Comparison of ENCODE assay signal across 8 cellular contexts in the genomic region with DNA sequence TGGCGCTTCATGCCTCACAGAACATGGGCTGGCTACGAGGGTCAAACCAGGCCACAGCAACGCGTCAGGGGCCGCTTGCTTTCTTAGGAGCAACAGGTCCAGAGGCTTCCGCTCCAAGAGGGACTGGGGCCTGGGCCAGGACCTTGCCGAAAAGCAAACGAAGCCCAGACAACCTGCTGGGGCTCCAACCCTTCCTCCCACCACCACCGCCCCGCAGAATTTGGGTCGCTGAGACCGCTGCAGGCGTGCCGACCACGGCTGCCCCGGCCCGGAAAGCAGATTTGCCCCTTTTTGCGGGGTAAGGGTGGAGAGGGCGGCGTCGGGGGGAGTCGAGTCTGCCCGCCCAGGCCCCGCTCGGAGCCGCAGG. TPM values are rescaled to one million over a fixed set of nuclear protein-coding genes. Genes with fewer than 3 reads are reported as not detected.
DNase-seq lines count a peak whose midpoint lies in the region; ATAC-seq lines count a peak whose summit lies in the region.

No MANE protein-coding gene starts in this region.

- in situ Hi-C loops in G401 (cut with HindIII; ENCODE audit: low sequenced_read_pairs): no loop called here
- in situ Hi-C loops in ACHN (cut with HindIII; ENCODE audit: low pct_ligation_motif_present, low pct_unique_long_range_greater_than_20kb, low sequenced_read_pairs): no loop called here

- H3K27ac Mint-ChIP-seq in activated naive CD4-positive, alpha-beta T cell treated with anti-CD3 and anti-CD28 coated beads, Interleukin-2, amount 50 U/mL, for 72 hours: peak overlapping the region; percentile 86 to 89

- H3K36me3 Mint-ChIP-seq in activated naive CD4-positive, alpha-beta T cell treated with anti-CD3 and anti-CD28 coated beads, Interleukin-2, amount 50 U/mL, for 72 hours: peaks cover 13 to 16% of the 10 kb centered on the region in 2 donors

- peak; percentile 12 for ATAC-seq in GM18907 (IDR thresholded peaks at IDR 0.05; ENCODE audit: unreplicated experiment)
- peak; percentile 8 for ATAC-seq in HG03139 (IDR thresholded peaks at IDR 0.05; ENCODE audit: unreplicated experiment)
- ATAC-seq in activated naive CD4-positive, alpha-beta T cell treated with anti-CD3 and anti-CD28 coated beads, Interleukin-2, amount 50 U/mL, for 72 hours: peak in 1 of 2 donors; percentile 1

- H3K4me3 ChIP-seq in iPS-15b (ENCODE audit: low read depth, low read length): peak overlapping the region; percentile 85

- H3K9me3 Mint-ChIP-seq in activated naive CD4-positive, alpha-beta T cell treated with anti-CD3 and anti-CD28 coated beads, Interleukin-2, amount 50 U/mL, for 72 hours: no peaks in the 10 kb centered on the region

- DNase-seq in activated naive CD4-positive, alpha-beta T cell treated with anti-CD3 and anti-CD28 coated beads, Interleukin-2, amount 50 U/mL, for 72 hours (ENCODE audit: low spot score in 2 of 2): no peak
- DNase-seq in stimulated activated CD8-positive, alpha-beta memory T cell treated with anti-CD3 and anti-CD28 coated beads, Interleukin-4, amount 100 ng/mL, for 48 hours: peak; percentile 47
- no peak for DNase-seq in G401 (ENCODE audit: low spot score)
- no peak for DNase-seq in NCI-H774 (lab: John Stamatoyannopoulos, UW)
- no peak for DNase-seq in ACHN

- peaks cover 5% of the 10 kb centered on the region for H3K27me3 ChIP-seq in iPS-15b (ENCODE audit: control insufficient read depth, insufficient read depth, low read length)

- no peaks in the 10 kb centered on the region for H3K9me3 ChIP-seq in iPS-15b (ENCODE audit: control insufficient read depth, insufficient read depth, low read length)

- H3K9ac ChIP-seq in iPS-15b (ENCODE audit: low read depth, low read length): peak overlapping the region; percentile 79

- H3K4me1 ChIP-seq in iPS-15b (ENCODE audit: control insufficient read depth, insufficient read depth, low read length): peaks cover 5% of the 10 kb centered on the region

- H3K36me3 ChIP-seq in iPS-15b (ENCODE audit: control insufficient read depth, insufficient read depth, low read length): no peaks in the 10 kb centered on the region

RNA-seq across cellular contexts. Expression of a gene that starts 9.9 kb away (rescaled TPM):
- under 1 TPM in 1 of 2 donors, not detected in 1; 0.10 TPM for total RNA-seq in activated naive CD4-positive, alpha-beta T cell treated with anti-CD3 and anti-CD28 coated beads, Interleukin-2, amount 50 U/mL, for 72 hours
- not detected in 2 replicates for total RNA-seq in G401 (2014; rRNA removed; shearing (Covaris generic))

RNA-seq across cellular contexts. Expression of a gene that starts 14.5 kb away (rescaled TPM):
- total RNA-seq in activated naive CD4-positive, alpha-beta T cell treated with anti-CD3 and anti-CD28 coated beads, Interleukin-2, amount 50 U/mL, for 72 hours: 100 to 1,000 TPM; 172 to 236 TPM
- 1.2 and 3.0 TPM in 2 replicates for total RNA-seq in G401 (2014; rRNA removed; shearing (Covaris generic))

RNA-seq across cellular contexts. Expression of a gene that starts 40.8 kb away (rescaled TPM):
- total RNA-seq in activated naive CD4-positive, alpha-beta T cell treated with anti-CD3 and anti-CD28 coated beads, Interleukin-2, amount 50 U/mL, for 72 hours: not detected
- 1.3 TPM in 1 of 2 replicates, not detected in the other for total RNA-seq in G401 (2014; rRNA removed; shearing (Covaris generic))

RNA-seq across cellular contexts. Expression of a gene that starts 42.3 kb away (rescaled TPM):
- 10 to 100 TPM; 23.8 to 41.4 TPM for total RNA-seq in activated naive CD4-positive, alpha-beta T cell treated with anti-CD3 and anti-CD28 coated beads, Interleukin-2, amount 50 U/mL, for 72 hours
- 67.0 and 73.9 TPM in 2 replicates for total RNA-seq in G401 (2014; rRNA removed; shearing (Covaris generic))

RNA-seq across cellular contexts. Expression of a gene that starts 42.8 kb away (rescaled TPM):
- not detected for total RNA-seq in activated naive CD4-positive, alpha-beta T cell treated with anti-CD3 and anti-CD28 coated beads, Interleukin-2, amount 50 U/mL, for 72 hours
- total RNA-seq in G401 (2014; rRNA removed; shearing (Covaris generic)): not detected in 2 replicates

Comparison
In these comparisons a context has a peak if more than half of its experiments do, and no peak if none do; other contexts are left out.
1. RNA of a gene that starts 14.5 kb away (total RNA-seq): 172 to 236 TPM in activated naive CD4-positive, alpha-beta T cell treated with anti-CD3 and anti-CD28 coated beads, Interleukin-2, amount 50 U/mL, for 72 hours; 1.2 to 3.0 TPM in G401; every median in the first group is over 10 times any median in the second.